17 cellular contexts compared by ENCODE assay signal in genomic region chr13:99276706-99277105, GRCh38. TPM values are rescaled to one million over a fixed set of nuclear protein-coding genes. Genes with fewer than 3 reads are reported as not detected.
DNase-seq lines count a peak whose midpoint lies in the region; ATAC-seq and TF ChIP-seq lines count a peak whose summit lies in the region.
"Had no signal": no experiment of that assay in that cellular context is flagged by ENCODE, and none has a peak within 500 bp of the region (broad histone marks: within the 10 kb centered on the region; RNA-seq: fewer than 3 reads in every experiment).

No MANE protein-coding gene starts in this region.

- peak overlapping the region; percentile 69 for H3K27ac Mint-ChIP-seq in activated T-helper 2 cell treated with anti-CD3 and anti-CD28 coated beads, Interferon-gamma antibody, Interleukin-2, Interleukin-4, amounts not matched to agents 10 μg/mL and 5 μg/mL and 100 μg/mL, durations not matched to agents 14 hours and 24 hours and 36 hours
- H3K27ac Mint-ChIP-seq: activated B cell treated with CpG ODN at 0.5 μM for 24 hours had no signal

- BruUV-seq in PC-9 (replicated peaks; lab: Mats Ljungman, UMichigan): no TSS peak

- H3K14ac ChIP-seq in mesenchymal stem cell (ENCODE audit: low read length in 2 of 2): no peak overlapping the region

- peaks cover 21% of the 10 kb centered on the region for H4K20me1 ChIP-seq in PC-9 (ENCODE audit: insufficient read depth)

- H3K36me3 ChIP-seq in mesenchymal stem cell (ENCODE audit: control insufficient read depth in 1 of 2, insufficient read depth in 2 of 2, low read depth in 1 of 2, low read length in 2 of 2): peaks cover 0 to 8% of the 10 kb centered on the region in 2 experiments
- peaks cover 10% of the 10 kb centered on the region for H3K36me3 ChIP-seq in PC-9 (ENCODE audit: low read depth)
- H3K36me3 ChIP-seq: pancreas, thoracic aorta had no signal

- H3K18ac ChIP-seq in mesenchymal stem cell (ENCODE audit: low read depth in 1 of 2, low read length in 2 of 2): no peak overlapping the region

- no peaks in the 10 kb centered on the region for H3K4me1 ChIP-seq in mesenchymal stem cell (ENCODE audit: control insufficient read depth, insufficient read depth, low read depth, low read length)
- no peaks in the 10 kb centered on the region for H3K4me1 ChIP-seq in PC-9 (replicated peaks; ENCODE audit: insufficient read depth)
- H3K4me1 ChIP-seq: pancreas had no signal

- no peak overlapping the region for H4K91ac ChIP-seq in mesenchymal stem cell (ENCODE audit: low read length)

- peaks cover 35% of the 10 kb centered on the region for H3K79me1 ChIP-seq in mesenchymal stem cell (replicated peaks; ENCODE audit: low read length, poor library complexity, severe bottlenecking)

- no peak overlapping the region for H2BK15ac ChIP-seq in mesenchymal stem cell (ENCODE audit: low read depth, poor library complexity, severe bottlenecking)

- POLR2A ChIA-PET in PC-9 (lab: Charles Lee; ENCODE audit: unreplicated experiment): no interaction called here

- CTCF ChIA-PET in PC-9 (lab: Charles Lee): no interaction called here

- H3K9ac ChIP-seq in mesenchymal stem cell (ENCODE audit: low read length): no peak overlapping the region

- WGBS in mesenchymal stem cell: 90% methylated on average over 2 of the region's 2 CpGs

- H3K27ac ChIP-seq in mesenchymal stem cell (ENCODE audit: low read length, poor library complexity, severe bottlenecking): no peak overlapping the region
- no peak overlapping the region for H3K27ac ChIP-seq in PC-9
- H3K27ac ChIP-seq: ascending aorta, pancreas, thoracic aorta had no signal

- H2BK120ac ChIP-seq in mesenchymal stem cell (ENCODE audit: low read depth, low read length): no peak overlapping the region

- H3K9me2 ChIP-seq in PC-9 (ENCODE audit: insufficient read depth): no peaks in the 10 kb centered on the region

- no peak overlapping the region for H2BK12ac ChIP-seq in mesenchymal stem cell (ENCODE audit: low read length in 2 of 2)

- peaks cover 81% of the 10 kb centered on the region for H3K4me1 Mint-ChIP-seq in activated T-helper 2 cell treated with anti-CD3 and anti-CD28 coated beads, Interferon-gamma antibody, Interleukin-2, Interleukin-4, amounts not matched to agents 10 μg/mL and 5 μg/mL and 100 μg/mL, durations not matched to agents 14 hours and 24 hours and 36 hours (ENCODE audit: low read depth)

- H3K27me3 ChIP-seq in mesenchymal stem cell (ENCODE audit: control insufficient read depth in 1 of 2, insufficient read depth in 1 of 2, low read length in 2 of 2) (no peaks in the 10 kb centered on the region), PC-9 (ENCODE audit: insufficient read depth, low read depth) (no peaks in the 10 kb centered on the region)
- H3K27me3 ChIP-seq: ascending aorta, pancreas had no signal

- H4K8ac ChIP-seq in mesenchymal stem cell (ENCODE audit: low read length): peak overlapping the region; percentile 39

- no peak overlapping the region for H3K4me3 Mint-ChIP-seq in activated T-helper 2 cell treated with anti-CD3 and anti-CD28 coated beads, Interferon-gamma antibody, Interleukin-2, Interleukin-4, amounts not matched to agents 10 μg/mL and 5 μg/mL and 100 μg/mL, durations not matched to agents 14 hours and 24 hours and 36 hours (ENCODE audit: low read depth)
- H3K4me3 Mint-ChIP-seq: activated B cell treated with CpG ODN at 0.5 μM for 24 hours had no signal

- DNase-seq in CD1c-positive myeloid dendritic cell (ENCODE audit: extremely low spot score): peak; percentile 34
- DNase-seq in activated T-helper 2 cell treated with anti-CD3 and anti-CD28 coated beads, Interferon-gamma antibody, Interleukin-2, Interleukin-4, amounts not matched to agents 10 μg/mL and 5 μg/mL and 100 μg/mL, durations not matched to agents 14 hours and 24 hours and 36 hours (ENCODE audit: low spot score): no peak
- no peak for DNase-seq in mesenchymal stem cell
- no peak for DNase-seq in NCI-H1694 treated with DMSO at 0.1 percent for 48 hours (lab: John Stamatoyannopoulos, UW)
- DNase-seq in PC-9: no peak
- DNase-seq: activated B cell treated with CpG ODN at 0.5 μM for 24 hours; activated gamma-delta T cell; DMS153; foreskin fibroblast; NCI-H774; pancreas; RPMI8226; stimulated activated CD4-positive, alpha-beta T cell treated with anti-CD3 and anti-CD28 coated beads, Interleukin-2, amount 100 ng/mL, for 48 hours had no signal

- no peak overlapping the region for H3K23ac ChIP-seq in mesenchymal stem cell (ENCODE audit: low read length in 2 of 2)

- H3K4me3 ChIP-seq in mesenchymal stem cell (ENCODE audit: insufficient read depth in 1 of 2, low read depth in 1 of 2, low read length in 2 of 2): no peak overlapping the region
- no peak overlapping the region for H3K4me3 ChIP-seq in PC-9
- H3K4me3 ChIP-seq: ascending aorta, pancreas, thoracic aorta had no signal

- peaks cover 6% of the 10 kb centered on the region; the same call in 1 of the 2 replicates for H3F3A ChIP-seq in PC-9 (ENCODE audit: insufficient read depth, low read depth)

- intact Hi-C loops in activated T-helper 2 cell treated with anti-CD3 and anti-CD28 coated beads, Interferon-gamma antibody, Interleukin-2, Interleukin-4, amounts not matched to agents 10 μg/mL and 5 μg/mL and 100 μg/mL, durations not matched to agents 14 hours and 24 hours and 36 hours (cut with micrococcal nuclease): loop anchor here (5.0 kb wide), 1 partner anchor 36 kb away; no protein-coding TSS in a partner anchor
- intact Hi-C loops in PC-9 (cut with micrococcal nuclease; ENCODE audit: unreplicated experiment): no loop called here

- TF ChIP-seq CTCF in GM12873 (IDR thresholded peaks at IDR 0.05; ENCODE audit: insufficient read depth, low read depth, low read length, missing control alignments): peak; percentile 33
- no peak for TF ChIP-seq CTCF in PC-9 (conservative IDR thresholded peaks at IDR 0.05)

- peaks cover 32% of the 10 kb centered on the region; the same call in 1 of the 2 replicates for H3K79me2 ChIP-seq in PC-9 (ENCODE audit: low read depth)

- H3K27me3 Mint-ChIP-seq in activated T-helper 2 cell treated with anti-CD3 and anti-CD28 coated beads, Interferon-gamma antibody, Interleukin-2, Interleukin-4, amounts not matched to agents 10 μg/mL and 5 μg/mL and 100 μg/mL, durations not matched to agents 14 hours and 24 hours and 36 hours (ENCODE audit: low read depth): no peaks in the 10 kb centered on the region
- H3K27me3 Mint-ChIP-seq: activated B cell treated with CpG ODN at 0.5 μM for 24 hours had no signal

- no peak overlapping the region for H2AK5ac ChIP-seq in mesenchymal stem cell (ENCODE audit: low read length, severe bottlenecking)

- no peak overlapping the region for H3K4me2 ChIP-seq in mesenchymal stem cell (ENCODE audit: low read length, poor library complexity, severe bottlenecking)
- no peak overlapping the region for H3K4me2 ChIP-seq in PC-9

- ATAC-seq in HG02623 (IDR thresholded peaks at IDR 0.05; ENCODE audit: unreplicated experiment): no peak
- ATAC-seq: pancreas had no signal

- peaks cover 16% of the 10 kb centered on the region for H3K9me3 Mint-ChIP-seq in activated T-helper 2 cell treated with anti-CD3 and anti-CD28 coated beads, Interferon-gamma antibody, Interleukin-2, Interleukin-4, amounts not matched to agents 10 μg/mL and 5 μg/mL and 100 μg/mL, durations not matched to agents 14 hours and 24 hours and 36 hours

- H3K36me3 Mint-ChIP-seq in activated T-helper 2 cell treated with anti-CD3 and anti-CD28 coated beads, Interferon-gamma antibody, Interleukin-2, Interleukin-4, amounts not matched to agents 10 μg/mL and 5 μg/mL and 100 μg/mL, durations not matched to agents 14 hours and 24 hours and 36 hours (ENCODE audit: low read depth): peaks cover 81% of the 10 kb centered on the region

- H2AFZ ChIP-seq in mesenchymal stem cell (ENCODE audit: low read depth, low read length): no peak overlapping the region
- no peak overlapping the region for H2AFZ ChIP-seq in PC-9

- no peak overlapping the region for H2BK5ac ChIP-seq in mesenchymal stem cell (ENCODE audit: low read depth, low read length, poor library complexity, severe bottlenecking)

- peaks cover 5% of the 10 kb centered on the region for H3K9me3 ChIP-seq in mesenchymal stem cell (ENCODE audit: control insufficient read depth, low read length)
- H3K9me3 ChIP-seq in PC-9 (ENCODE audit: insufficient read depth, low read depth): no peaks in the 10 kb centered on the region
- H3K9me3 ChIP-seq: ascending aorta, pancreas, thoracic aorta had no signal

- H3K4ac ChIP-seq in mesenchymal stem cell (ENCODE audit: low read depth in 1 of 2, low read length in 2 of 2): no peak overlapping the region

RNA-seq across cellular contexts. Expression of gene GPR18, which starts 18.5 kb away (rescaled TPM):
- 7.4 and 8.4 TPM in 2 replicates for total RNA-seq in activated T-helper 2 cell treated with anti-CD3 and anti-CD28 coated beads, Interferon-gamma antibody, Interleukin-2, Interleukin-4, amounts not matched to agents 10 μg/mL and 5 μg/mL and 100 μg/mL, durations not matched to agents 14 hours and 24 hours and 36 hours
- polyA plus RNA-seq in mesenchymal stem cell (2013, experiment 1 of 2): 0.03 TPM
- not detected for polyA plus RNA-seq in mesenchymal stem cell (2013, experiment 2 of 2)
- total RNA-seq in PC-9 (2021): not detected in 2 replicates
- total RNA-seq: ascending aorta, thoracic aorta had no signal

RNA-seq across cellular contexts. Expression of gene GPR183, which starts 30.5 kb away (rescaled TPM):
- total RNA-seq in activated T-helper 2 cell treated with anti-CD3 and anti-CD28 coated beads, Interferon-gamma antibody, Interleukin-2, Interleukin-4, amounts not matched to agents 10 μg/mL and 5 μg/mL and 100 μg/mL, durations not matched to agents 14 hours and 24 hours and 36 hours: 143 and 147 TPM in 2 replicates
- polyA plus RNA-seq in mesenchymal stem cell (2013, experiment 1 of 2): 8.4 TPM
- 8.1 TPM for polyA plus RNA-seq in mesenchymal stem cell (2013, experiment 2 of 2)
- total RNA-seq in PC-9 (2021): not detected in 2 replicates

Comparison
In these comparisons a context has a peak if more than half of its experiments do, and no peak if none do; other contexts are left out.
1. RNA of gene GPR183, which starts 30.5 kb away (total RNA-seq): 143 to 147 TPM in activated T-helper 2 cell treated with anti-CD3 and anti-CD28 coated beads, Interferon-gamma antibody, Interleukin-2, Interleukin-4, amounts not matched to agents 10 μg/mL and 5 μg/mL and 100 μg/mL, durations not matched to agents 14 hours and 24 hours and 36 hours; not detected in PC-9; every median in the first group is over 100 times any median in the second.